In the genomic region with DNA sequence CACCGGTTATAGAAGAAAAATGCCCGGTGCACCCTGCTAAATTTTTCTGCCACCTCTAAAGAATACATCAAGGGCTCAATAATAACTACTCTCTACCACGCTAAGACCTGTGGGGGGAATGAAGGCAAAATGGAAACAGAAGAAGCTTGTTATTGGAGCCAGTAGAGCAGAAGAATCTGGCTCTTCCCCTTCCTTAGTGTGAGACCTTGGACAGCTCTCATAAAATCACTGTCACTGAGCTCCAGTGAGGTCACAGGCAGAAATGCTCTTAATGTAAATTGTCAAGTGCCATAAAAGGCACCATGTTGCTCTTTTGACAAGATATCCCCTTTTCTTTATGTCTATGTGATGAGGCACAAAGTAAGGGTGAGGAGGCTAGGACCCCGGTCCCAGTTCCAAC, we compare ENCODE assay signal across 15 cellular contexts.
DNase-seq lines count a peak whose midpoint lies in the region; ATAC-seq and TF ChIP-seq lines count a peak whose summit lies in the region.
"Had no signal": no experiment of that assay in that cellular context is flagged by ENCODE, and none has a peak within 500 bp of the region (broad histone marks: within the 10 kb centered on the region; RNA-seq: fewer than 3 reads in every experiment).

No MANE protein-coding gene starts in this region.

- H3K27ac Mint-ChIP-seq in GM23338 (no peak overlapping the region), glutamatergic neuron (ENCODE audit: unreplicated experiment) (peak overlapping the region; percentile 7)
- H3K27ac Mint-ChIP-seq: CD4-positive, alpha-beta T cell; H9 had no signal

- H3K36me3 ChIP-seq in GM23338 (ENCODE audit: insufficient read depth) (no peaks in the 10 kb centered on the region), A673 (ENCODE audit: insufficient read depth, low read length, poor library complexity, severe bottlenecking) (no peaks in the 10 kb centered on the region)

- H3K9me3 ChIP-seq in A673 (ENCODE audit: low read depth, low read length, poor library complexity, severe bottlenecking): no peaks in the 10 kb centered on the region
- H3K9me3 ChIP-seq: Caco-2 had no signal

- H3K9me3 Mint-ChIP-seq in GM23338 (no peaks in the 10 kb centered on the region), glutamatergic neuron (ENCODE audit: unreplicated experiment) (no peaks in the 10 kb centered on the region)

- H3K4me3 ChIP-seq in GM23338 (no peak overlapping the region), A673 (ENCODE audit: low read depth, low read length, poor library complexity, severe bottlenecking) (no peak overlapping the region)

- peaks cover 2% of the 10 kb centered on the region for H3K27me3 Mint-ChIP-seq in GM23338 (ENCODE audit: insufficient read depth, low read depth, poor library complexity)
- peaks cover 1% of the 10 kb centered on the region for H3K27me3 Mint-ChIP-seq in glutamatergic neuron (ENCODE audit: unreplicated experiment)

- H3K4me3 Mint-ChIP-seq in GM23338 (no peak overlapping the region), glutamatergic neuron (ENCODE audit: unreplicated experiment) (no peak overlapping the region)
- H3K4me3 Mint-ChIP-seq: CD4-positive, alpha-beta T cell; H9 had no signal

- H3K27me3 ChIP-seq in GM23338 (ENCODE audit: insufficient read depth): no peaks in the 10 kb centered on the region
- no peaks in the 10 kb centered on the region for H3K27me3 ChIP-seq in A673 (replicated peaks; ENCODE audit: insufficient read depth, low read depth, low read length, poor library complexity)

- H3K36me3 Mint-ChIP-seq in GM23338 (ENCODE audit: low read depth) (no peaks in the 10 kb centered on the region), glutamatergic neuron (ENCODE audit: unreplicated experiment) (no peaks in the 10 kb centered on the region)

- BruUV-seq in A673 (replicated peaks; lab: Mats Ljungman, UMichigan): no TSS peak

- no peaks in the 10 kb centered on the region for H3K79me2 ChIP-seq in GM23338 (replicated peaks; ENCODE audit: insufficient read depth)

- H3K4me1 ChIP-seq in GM23338 (ENCODE audit: insufficient read depth) (peaks cover 8% of the 10 kb centered on the region), A673 (ENCODE audit: insufficient read depth, low read length, poor library complexity, severe bottlenecking) (no peaks in the 10 kb centered on the region)
- H3K4me1 ChIP-seq: Caco-2 had no signal

- peaks cover 3% of the 10 kb centered on the region; the same call in 1 of the 2 replicates for H4K20me1 ChIP-seq in GM23338 (replicated peaks; ENCODE audit: insufficient read depth)

- H3K4me2 ChIP-seq in GM23338: no peak overlapping the region

- POLR2A ChIA-PET in A673 (lab: Charles Lee; ENCODE audit: low non-redundant PET): no interaction called here

- intact Hi-C loops in A673 (cut with micrococcal nuclease; ENCODE audit: unreplicated experiment): no loop called here

- H3F3A ChIP-seq in GM23338 (replicated peaks; ENCODE audit: low read depth): no peaks in the 10 kb centered on the region

- H3K9me2 ChIP-seq in GM23338 (ENCODE audit: insufficient read depth): no peaks in the 10 kb centered on the region

- H3K4me1 Mint-ChIP-seq in GM23338 (peaks cover 18% of the 10 kb centered on the region; the same call in 2 of the 3 replicates), glutamatergic neuron (ENCODE audit: low read depth, unreplicated experiment) (peaks cover 61% of the 10 kb centered on the region)

- H3K27ac ChIP-seq in GM23338 (ENCODE audit: low read depth): no peak overlapping the region
- H3K27ac ChIP-seq in A673 (ENCODE audit: low read depth, low read length, poor library complexity, severe bottlenecking): no peak overlapping the region
- H3K27ac ChIP-seq: C4-2B had no signal

- DNase-seq in GM23338 (ENCODE audit: low spot score) (no peak), NCI-H2227 (lab: John Stamatoyannopoulos, UW; ENCODE audit: unreplicated experiment) (peak; percentile 39), astrocyte of the hippocampus (ENCODE audit: low read depth, low spot score) (peak; percentile 2), glutamatergic neuron (no peak), A673 (ENCODE audit: low spot score) (no peak), SHP77 (lab: John Stamatoyannopoulos, UW) (no peak), NCI-H2029 (lab: John Stamatoyannopoulos, UW) (no peak)
- DNase-seq: AML-193; Caco-2; CD4-positive, alpha-beta T cell; GDM1; H9 had no signal

- ATAC-seq in GM23338: no peak
- ATAC-seq in HG03097 (IDR thresholded peaks at IDR 0.05; ENCODE audit: low FRiP score, unreplicated experiment): no peak
- ATAC-seq: HepG2 had no signal

- TF ChIP-seq CTCF in GM23338 (conservative IDR thresholded peaks at IDR 0.05; ENCODE audit: low read depth in 2 of 2) (no peak), glutamatergic neuron (IDR thresholded peaks at IDR 0.05; ENCODE audit: partially characterized antibody, unreplicated experiment) (no peak), A673 (conservative IDR thresholded peaks at IDR 0.05; ENCODE audit: low read depth, low read length) (no peak)

- no peak overlapping the region for H2AFZ ChIP-seq in GM23338

- CTCF ChIA-PET in A673 (lab: Charles Lee): no interaction called here

TF ChIP-seq in GM23338, 12 proteins besides CTCF, POLR2A, EP300 and RAD21:
- TF ChIP-seq, protein P1, sequence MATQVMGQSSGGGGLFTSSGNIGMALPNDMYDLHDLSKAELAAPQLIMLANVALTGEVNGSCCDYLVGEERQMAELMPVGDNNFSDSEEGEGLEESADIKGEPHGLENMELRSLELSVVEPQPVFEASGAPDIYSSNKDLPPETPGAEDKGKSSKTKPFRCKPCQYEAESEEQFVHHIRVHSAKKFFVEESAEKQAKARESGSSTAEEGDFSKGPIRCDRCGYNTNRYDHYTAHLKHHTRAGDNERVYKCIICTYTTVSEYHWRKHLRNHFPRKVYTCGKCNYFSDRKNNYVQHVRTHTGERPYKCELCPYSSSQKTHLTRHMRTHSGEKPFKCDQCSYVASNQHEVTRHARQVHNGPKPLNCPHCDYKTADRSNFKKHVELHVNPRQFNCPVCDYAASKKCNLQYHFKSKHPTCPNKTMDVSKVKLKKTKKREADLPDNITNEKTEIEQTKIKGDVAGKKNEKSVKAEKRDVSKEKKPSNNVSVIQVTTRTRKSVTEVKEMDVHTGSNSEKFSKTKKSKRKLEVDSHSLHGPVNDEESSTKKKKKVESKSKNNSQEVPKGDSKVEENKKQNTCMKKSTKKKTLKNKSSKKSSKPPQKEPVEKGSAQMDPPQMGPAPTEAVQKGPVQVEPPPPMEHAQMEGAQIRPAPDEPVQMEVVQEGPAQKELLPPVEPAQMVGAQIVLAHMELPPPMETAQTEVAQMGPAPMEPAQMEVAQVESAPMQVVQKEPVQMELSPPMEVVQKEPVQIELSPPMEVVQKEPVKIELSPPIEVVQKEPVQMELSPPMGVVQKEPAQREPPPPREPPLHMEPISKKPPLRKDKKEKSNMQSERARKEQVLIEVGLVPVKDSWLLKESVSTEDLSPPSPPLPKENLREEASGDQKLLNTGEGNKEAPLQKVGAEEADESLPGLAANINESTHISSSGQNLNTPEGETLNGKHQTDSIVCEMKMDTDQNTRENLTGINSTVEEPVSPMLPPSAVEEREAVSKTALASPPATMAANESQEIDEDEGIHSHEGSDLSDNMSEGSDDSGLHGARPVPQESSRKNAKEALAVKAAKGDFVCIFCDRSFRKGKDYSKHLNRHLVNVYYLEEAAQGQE (IDR thresholded peaks at IDR 0.05; ENCODE audit: unreplicated experiment): peak; percentile 68
- TF ChIP-seq JUNB (IDR thresholded peaks at IDR 0.05; ENCODE audit: unreplicated experiment): no peak

Comparison
In these comparisons a context has a peak if more than half of its experiments do, and no peak if none do; other contexts are left out.
1. DNase-seq: peak in NCI-H2227 (single experiment) and astrocyte of the hippocampus (single experiment); none in GM23338 (single experiment), glutamatergic neuron (single experiment), A673 (single experiment), SHP77 (0 of 2) and NCI-H2029 (single experiment).